Comparison of ENCODE assay signal across 8 cellular contexts in the genomic region with DNA sequence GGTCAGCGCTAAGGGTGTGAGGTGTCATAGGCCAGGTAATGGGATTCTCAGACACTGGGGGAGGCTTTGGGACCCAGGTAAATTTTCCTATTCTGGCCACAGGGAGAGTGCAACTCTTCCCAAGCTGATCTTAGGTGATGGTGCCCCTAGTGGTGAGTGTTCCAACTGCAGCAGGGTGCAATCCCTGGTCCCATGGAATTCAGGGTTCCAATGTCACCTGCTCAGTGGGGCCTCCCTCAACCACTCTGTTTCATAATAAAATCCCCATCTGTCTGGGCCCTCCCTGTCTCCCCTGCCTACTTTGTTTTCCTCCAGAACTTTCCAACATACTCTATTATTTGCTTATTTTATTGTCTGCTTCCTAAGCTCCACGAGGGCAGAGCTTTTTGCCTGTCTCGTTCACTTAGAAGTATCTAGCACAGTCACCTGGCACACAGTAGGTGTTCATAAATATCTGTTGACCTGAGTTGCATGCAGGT. TPM values are rescaled to one million over a fixed set of nuclear protein-coding genes. Genes with fewer than 3 reads are reported as not detected.
DNase-seq lines count a peak whose midpoint lies in the region; ATAC-seq and TF ChIP-seq lines count a peak whose summit lies in the region.

No MANE protein-coding gene starts in this region.

- H3K4me1 ChIP-seq in SJSA1 (replicated peaks), result peaks cover 6% of the 10 kb centered on the region

- no peak for ATAC-seq in HG03135 (IDR thresholded peaks at IDR 0.05; ENCODE audit: unreplicated experiment)
- no peak for ATAC-seq in HG03045 (IDR thresholded peaks at IDR 0.05; ENCODE audit: unreplicated experiment)

- H3K27me3 ChIP-seq in SJSA1 (replicated peaks), result no peaks in the 10 kb centered on the region

- H3K27ac ChIP-seq in SJSA1, result no peak overlapping the region

- H3K36me3 ChIP-seq in SJSA1, result no peaks in the 10 kb centered on the region

- no peaks in the 10 kb centered on the region for H3K9me3 ChIP-seq in SJSA1 (replicated peaks)

- peak; percentile 98 for TF ChIP-seq CTCF in GM12873 (IDR thresholded peaks at IDR 0.05; ENCODE audit: insufficient read depth, low read depth, low read length, missing control alignments)

- no peak overlapping the region for H3K4me3 ChIP-seq in SJSA1

- DNase-seq in AG08395 (ENCODE audit: low spot score), result peak; percentile 60
- peak; percentile 28 to 63 for DNase-seq in SJSA1 (ENCODE audit: low read depth in 1 of 2, low spot score in 2 of 2)
- peak; percentile 17 for DNase-seq in activated naive CD8-positive, alpha-beta T cell treated with anti-CD3 and anti-CD28 coated beads, Interleukin-2, amount 50 U/mL, for 16 hours (ENCODE audit: low read depth, low spot score)
- DNase-seq in iPS DF 19.7 (ENCODE audit: low read depth, low spot score), result peak; percentile 84
- peak; percentile 6 to 74 (median 43) for DNase-seq in stimulated activated CD4-positive, alpha-beta T cell treated with anti-CD3 and anti-CD28 coated beads, Interleukin-12 subunit alpha, Interleukin-12 subunit beta, amount 100 ng/mL, for 48 hours (ENCODE audit: low read depth in 2 of 3, low spot score in 1 of 3)

RNA-seq across cellular contexts. Expression of a gene that starts 2.9 kb away (rescaled TPM):
- not detected in 2 replicates for total RNA-seq in SJSA1 (2014; rRNA removed; shearing (Covaris generic))

RNA-seq across cellular contexts. Expression of a gene that starts 28.6 kb away (rescaled TPM):
- total RNA-seq in SJSA1 (2014; rRNA removed; shearing (Covaris generic)), result not detected in 2 replicates

Comparison
In these comparisons a context has a peak if more than half of its experiments do, and no peak if none do; other contexts are left out.
1. DNase-seq: peak in every context shown above with its lines; median percentile 84 in iPS DF 19.7; 60 in AG08395; 46 in SJSA1; 43 in stimulated activated CD4-positive, alpha-beta T cell treated with anti-CD3 and anti-CD28 coated beads, Interleukin-12 subunit alpha, Interleukin-12 subunit beta, amount 100 ng/mL, for 48 hours; 17 in activated naive CD8-positive, alpha-beta T cell treated with anti-CD3 and anti-CD28 coated beads, Interleukin-2, amount 50 U/mL, for 16 hours.